Comparison of ENCODE assay signal across 11 cellular contexts in genomic region chr10:46223064-46223480, GRCh38.
DNase-seq lines count a peak whose midpoint lies in the region; ATAC-seq, FAIRE-seq and TF ChIP-seq lines count a peak whose summit lies in the region.
"Had no signal": no experiment of that assay in that cellular context is flagged by ENCODE, and none has a peak within 500 bp of the region (broad histone marks: within the 10 kb centered on the region; RNA-seq: fewer than 3 reads in every experiment).

No MANE protein-coding gene starts in this region.

- no peak for TF ChIP-seq POLR2A in GM12891 (IDR thresholded peaks at IDR 0.05; ENCODE audit: low read depth, low read length)

- peaks cover 6% of the 10 kb centered on the region for H3K4me1 Mint-ChIP-seq in T-helper 2 cell treated with Interferon-gamma antibody and Interleukin-4, amounts not matched to agents 5 μg/mL and 100 μg/mL, for 36 hours (ENCODE audit: low read depth)

- no peaks in the 10 kb centered on the region for H3K36me3 ChIP-seq in psoas muscle (ENCODE audit: insufficient read depth in 1 of 2, low read depth in 1 of 2)
- H3K36me3 ChIP-seq: HAP-1 had no signal

- H3K9me3 ChIP-seq in psoas muscle = no peaks in the 10 kb centered on the region
- H3K9me3 ChIP-seq: HAP-1 had no signal

- H3K27ac ChIP-seq in psoas muscle = no peak overlapping the region

- peak; percentile 3 for DNase-seq in T-helper 2 cell treated with Interferon-gamma antibody and Interleukin-4, amounts not matched to agents 5 μg/mL and 100 μg/mL, for 36 hours (ENCODE audit: low spot score)
- no peak for DNase-seq in T-helper 2 cell
- DNase-seq in astrocyte of the spinal cord (ENCODE audit: low read depth, low spot score) = no peak
- DNase-seq in stimulated activated CD4-positive, alpha-beta T cell treated with anti-CD3 and anti-CD28 coated beads, Interleukin-4, amount 100 ng/mL, for 24 hours = peak; percentile 43
- no peak for DNase-seq in GM12891 (ENCODE audit: insufficient read length, low spot score)
- DNase-seq in cerebellar nuclear complex (lab: John Stamatoyannopoulos, UW) = no peak
- no peak for DNase-seq in psoas muscle

- no peaks in the 10 kb centered on the region for H3K27me3 ChIP-seq in psoas muscle (ENCODE audit: insufficient read depth in 3 of 3, low read length in 2 of 3)

- H3K4me3 Mint-ChIP-seq in T-helper 2 cell treated with Interferon-gamma antibody and Interleukin-4, amounts not matched to agents 5 μg/mL and 100 μg/mL, for 36 hours = no peak overlapping the region

- H3K27ac Mint-ChIP-seq in T-helper 2 cell treated with Interferon-gamma antibody and Interleukin-4, amounts not matched to agents 5 μg/mL and 100 μg/mL, for 36 hours = no peak overlapping the region

- intact Hi-C loops in psoas muscle (cut with DNase I) = loop anchor here in 1 of 2 donors (10.0 kb wide), 2 partner anchors 102 to 332 kb away; partner anchors contain the start of gene GPRIN2

- no peaks in the 10 kb centered on the region for H3K9me3 Mint-ChIP-seq in T-helper 2 cell treated with Interferon-gamma antibody and Interleukin-4, amounts not matched to agents 5 μg/mL and 100 μg/mL, for 36 hours

- no peaks in the 10 kb centered on the region for H3K4me1 ChIP-seq in psoas muscle
- H3K4me1 ChIP-seq: HAP-1 had no signal

- no peak overlapping the region for H3K4me3 ChIP-seq in astrocyte of the spinal cord (ENCODE audit: low read depth, low read length)
- no peak overlapping the region for H3K4me3 ChIP-seq in psoas muscle
- H3K4me3 ChIP-seq: HAP-1 had no signal

- TF ChIP-seq CTCF in LNCAP (IDR thresholded peaks at IDR 0.05) = peak; percentile 53; the same call in 1 of the 2 replicates
- peak; percentile 14 for TF ChIP-seq CTCF in astrocyte of the spinal cord (IDR thresholded peaks at IDR 0.05; ENCODE audit: low read depth, low read length)
- no peak for TF ChIP-seq CTCF in psoas muscle (IDR thresholded peaks at IDR 0.05)

- in situ Hi-C loops in astrocyte of the spinal cord (cut with HindIII; ENCODE audit: low sequenced_read_pairs) = no loop called here

- peaks cover 15% of the 10 kb centered on the region for H3K36me3 Mint-ChIP-seq in T-helper 2 cell treated with Interferon-gamma antibody and Interleukin-4, amounts not matched to agents 5 μg/mL and 100 μg/mL, for 36 hours (ENCODE audit: low read depth)

- no peak for ATAC-seq in psoas muscle

- H3K27me3 Mint-ChIP-seq in T-helper 2 cell treated with Interferon-gamma antibody and Interleukin-4, amounts not matched to agents 5 μg/mL and 100 μg/mL, for 36 hours (ENCODE audit: low read depth) = no peaks in the 10 kb centered on the region

- 81 to 96% (median 92%) methylated on average over 5 of the region's 5 CpGs for WGBS in psoas muscle, 3 donors

- no peak for FAIRE-seq in GM12891 (lab: Jason Lieb, UNC)
- FAIRE-seq: astrocyte, GM18507 had no signal

TF ChIP-seq in GM12891, 5 proteins besides CTCF, POLR2A, EP300 and RAD21:
- no peak for TF ChIP-seq SPI1 (IDR thresholded peaks at IDR 0.05; ENCODE audit: low read depth, low read length)
- TF ChIP-seq POU2F2 (IDR thresholded peaks at IDR 0.05; ENCODE audit: low read depth, low read length) = no peak
- no peak for TF ChIP-seq TAF1 (IDR thresholded peaks at IDR 0.05; ENCODE audit: low read depth, low read length)
- no peak for TF ChIP-seq PAX5 (IDR thresholded peaks at IDR 0.05; ENCODE audit: insufficient read depth, low read length, severe bottlenecking)
- TF ChIP-seq POLR2AphosphoS5 (IDR thresholded peaks at IDR 0.05; ENCODE audit: low read depth, low read length) = no peak
TF ChIP-seq in GM12891: peak in this region for 0.

Comparison
In these comparisons a context has a peak if more than half of its experiments do, and no peak if none do; other contexts are left out.
1. DNase-seq: peak in T-helper 2 cell treated with Interferon-gamma antibody and Interleukin-4, amounts not matched to agents 5 μg/mL and 100 μg/mL, for 36 hours (single experiment) and stimulated activated CD4-positive, alpha-beta T cell treated with anti-CD3 and anti-CD28 coated beads, Interleukin-4, amount 100 ng/mL, for 24 hours (single experiment); none in T-helper 2 cell (0 of 5), astrocyte of the spinal cord (single experiment), GM12891 (single experiment), cerebellar nuclear complex (0 of 2) and psoas muscle (0 of 2).